In the genomic region with DNA sequence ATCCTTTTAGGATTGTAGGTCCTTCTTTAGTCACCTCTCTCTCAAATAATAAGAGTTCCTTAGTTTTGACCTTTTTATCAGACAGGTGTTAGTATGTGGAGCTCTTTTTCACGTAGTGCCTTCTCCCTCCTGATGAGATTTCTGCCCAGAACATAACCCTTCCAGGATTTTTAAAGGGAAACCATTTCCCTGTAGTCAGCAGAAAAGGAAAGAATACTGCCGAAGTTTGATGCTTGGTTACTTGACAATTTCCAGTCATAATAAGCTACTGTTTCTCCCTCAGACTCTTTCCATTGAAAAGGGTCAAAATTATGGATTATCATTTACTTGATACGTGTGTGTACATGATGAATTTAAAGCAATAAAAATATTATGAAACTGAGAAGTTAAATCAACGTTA, we compare ENCODE assay signal across 36 cellular contexts.
"Had no signal": no experiment of that assay in that cellular context is flagged by ENCODE, and none has a peak within 500 bp of the region (broad histone marks: within the 10 kb centered on the region; RNA-seq: fewer than 3 reads in every experiment).

No MANE protein-coding gene starts in this region.

- H3K4me3 ChIP-seq: Peyer's patch, SJSA1 had no signal

- FAIRE-seq: bronchial epithelial cell had no signal

- DNase-seq: activated B cell treated with CpG ODN at 0.5 μM for 24 hours; activated CD4-positive, alpha-beta memory T cell treated with anti-CD3 and anti-CD28 coated beads for 36 hours; activated CD4-positive, alpha-beta T cell treated with anti-CD3 and anti-CD28 coated beads for 4 hours; activated CD4-positive, alpha-beta T cell treated with anti-CD3 and anti-CD28 coated beads, Interleukin-2, amount 50 U/mL, for 1 hour; activated CD4-positive, CD25-positive, alpha-beta regulatory T cell treated with anti-CD3 and anti-CD28 coated beads, Interleukin-2, amount 50 U/mL, for 72 hours; activated CD8-positive, alpha-beta memory T cell treated with anti-CD3 and anti-CD28 coated beads for 24 hours; activated CD8-positive, alpha-beta memory T cell treated with anti-CD3 and anti-CD28 coated beads, Interleukin-2, amount 10 ng/mL, durations not matched to agents 7 days and 5 days; activated CD8-positive, alpha-beta memory T cell treated with anti-CD3 and anti-CD28 coated beads, Interleukin-2, amount 50 U/mL, for 48 hours; activated effector memory CD4-positive, alpha-beta T cell treated with Interleukin-2 at 50 U/mL for 16 hours; activated naive CD4-positive, alpha-beta T cell treated with anti-CD3 and anti-CD28 coated beads, Interleukin-2, amount 10 ng/mL, durations not matched to agents 7 days and 5 days; activated naive CD8-positive, alpha-beta T cell treated with anti-CD3 and anti-CD28 coated beads, Interleukin-2, amount 50 U/mL, for 24 hours; activated T-cell treated with anti-CD3 and anti-CD28 coated beads, Interleukin-2, amount 50 U/mL, for 48 hours; anterior cingulate cortex; caudate nucleus; NCI-H1092 treated with DMSO at 0.1 percent for 48 hours; NCI-H1417; NCI-H146; NCI-H187; NCI-H2029 treated with DMSO at 0.1 percent for 48 hours; NCI-H2107; NCI-H2171; NCI-H446 treated with DMSO at 0.1 percent for 48 hours; NCI-H524; NCI-H69; NCI-H82; PC-3; Peyer's patch; SHP77 treated with DMSO at 0.1 percent for 48 hours; SK-N-SH; T-helper 9 cell had no signal

- H3K27me3 ChIP-seq: Peyer's patch, SJSA1 had no signal

- H3K4me1 ChIP-seq: Peyer's patch, SJSA1 had no signal

- H3K27ac Mint-ChIP-seq: activated B cell treated with CpG ODN at 0.5 μM for 24 hours; activated CD4-positive, alpha-beta memory T cell treated with anti-CD3 and anti-CD28 coated beads for 36 hours; activated CD8-positive, alpha-beta memory T cell treated with anti-CD3 and anti-CD28 coated beads, Interleukin-2, amount 10 ng/mL, durations not matched to agents 7 days and 5 days; activated naive CD4-positive, alpha-beta T cell treated with anti-CD3 and anti-CD28 coated beads, Interleukin-2, amount 10 ng/mL, durations not matched to agents 7 days and 5 days; activated naive CD8-positive, alpha-beta T cell; activated naive CD8-positive, alpha-beta T cell treated with anti-CD3 and anti-CD28 coated beads, Interleukin-2, amount 50 U/mL, for 24 hours; brain; T-helper 1 cell treated with Interleukin-12 subunit alpha and Interleukin-12 subunit beta and Interleukin-4 antibody, amounts not matched to agents 30 μg/mL and 1 μg/mL, for 36 hours had no signal

- H3K4me1 Mint-ChIP-seq: activated CD8-positive, alpha-beta memory T cell treated with anti-CD3 and anti-CD28 coated beads, Interleukin-2, amount 10 ng/mL, durations not matched to agents 7 days and 5 days; activated naive CD8-positive, alpha-beta T cell treated with anti-CD3 and anti-CD28 coated beads, Interleukin-2, amount 50 U/mL, for 24 hours had no signal

- H3K9me2 ChIP-seq: SK-N-SH had no signal

- H3K9me3 Mint-ChIP-seq: activated B cell treated with CpG ODN at 0.5 μM for 24 hours; activated CD4-positive, alpha-beta memory T cell treated with anti-CD3 and anti-CD28 coated beads for 36 hours; activated naive CD4-positive, alpha-beta T cell treated with anti-CD3 and anti-CD28 coated beads, Interleukin-2, amount 10 ng/mL, durations not matched to agents 7 days and 5 days; activated naive CD8-positive, alpha-beta T cell treated with anti-CD3 and anti-CD28 coated beads, Interleukin-2, amount 50 U/mL, for 24 hours; brain; T-helper 1 cell treated with Interleukin-12 subunit alpha and Interleukin-12 subunit beta and Interleukin-4 antibody, amounts not matched to agents 30 μg/mL and 1 μg/mL, for 36 hours had no signal

- H3K4me2 ChIP-seq: SK-N-SH had no signal

- ATAC-seq: activated CD8-positive, alpha-beta memory T cell treated with anti-CD3 and anti-CD28 coated beads, Interleukin-2, amount 10 ng/mL, durations not matched to agents 7 days and 5 days; activated naive CD8-positive, alpha-beta T cell treated with anti-CD3 and anti-CD28 coated beads, Interleukin-2, amount 50 U/mL, for 24 hours; PC-3 had no signal

- H3K27me3 Mint-ChIP-seq: activated B cell treated with CpG ODN at 0.5 μM for 24 hours; activated CD4-positive, alpha-beta memory T cell treated with anti-CD3 and anti-CD28 coated beads for 36 hours; activated CD8-positive, alpha-beta memory T cell treated with anti-CD3 and anti-CD28 coated beads, Interleukin-2, amount 10 ng/mL, durations not matched to agents 7 days and 5 days; activated naive CD4-positive, alpha-beta T cell treated with anti-CD3 and anti-CD28 coated beads, Interleukin-2, amount 10 ng/mL, durations not matched to agents 7 days and 5 days; activated naive CD8-positive, alpha-beta T cell; activated naive CD8-positive, alpha-beta T cell treated with anti-CD3 and anti-CD28 coated beads, Interleukin-2, amount 50 U/mL, for 24 hours; brain had no signal

- H3K27ac ChIP-seq: Peyer's patch, SJSA1, VCaP had no signal

- H3K36me3 ChIP-seq: Peyer's patch had no signal

- H3K9me3 ChIP-seq: Peyer's patch, SJSA1, SK-N-SH had no signal

- H3K4me3 Mint-ChIP-seq: activated B cell treated with CpG ODN at 0.5 μM for 24 hours; activated CD4-positive, alpha-beta memory T cell treated with anti-CD3 and anti-CD28 coated beads for 36 hours; activated CD8-positive, alpha-beta memory T cell treated with anti-CD3 and anti-CD28 coated beads, Interleukin-2, amount 10 ng/mL, durations not matched to agents 7 days and 5 days; activated naive CD4-positive, alpha-beta T cell treated with anti-CD3 and anti-CD28 coated beads, Interleukin-2, amount 10 ng/mL, durations not matched to agents 7 days and 5 days; activated naive CD8-positive, alpha-beta T cell; activated naive CD8-positive, alpha-beta T cell treated with anti-CD3 and anti-CD28 coated beads, Interleukin-2, amount 50 U/mL, for 24 hours; brain; T-helper 1 cell treated with Interleukin-12 subunit alpha and Interleukin-12 subunit beta and Interleukin-4 antibody, amounts not matched to agents 30 μg/mL and 1 μg/mL, for 36 hours had no signal

- H3K9ac ChIP-seq: SK-N-SH had no signal
